8 cellular contexts compared by ENCODE assay signal in the genomic region with DNA sequence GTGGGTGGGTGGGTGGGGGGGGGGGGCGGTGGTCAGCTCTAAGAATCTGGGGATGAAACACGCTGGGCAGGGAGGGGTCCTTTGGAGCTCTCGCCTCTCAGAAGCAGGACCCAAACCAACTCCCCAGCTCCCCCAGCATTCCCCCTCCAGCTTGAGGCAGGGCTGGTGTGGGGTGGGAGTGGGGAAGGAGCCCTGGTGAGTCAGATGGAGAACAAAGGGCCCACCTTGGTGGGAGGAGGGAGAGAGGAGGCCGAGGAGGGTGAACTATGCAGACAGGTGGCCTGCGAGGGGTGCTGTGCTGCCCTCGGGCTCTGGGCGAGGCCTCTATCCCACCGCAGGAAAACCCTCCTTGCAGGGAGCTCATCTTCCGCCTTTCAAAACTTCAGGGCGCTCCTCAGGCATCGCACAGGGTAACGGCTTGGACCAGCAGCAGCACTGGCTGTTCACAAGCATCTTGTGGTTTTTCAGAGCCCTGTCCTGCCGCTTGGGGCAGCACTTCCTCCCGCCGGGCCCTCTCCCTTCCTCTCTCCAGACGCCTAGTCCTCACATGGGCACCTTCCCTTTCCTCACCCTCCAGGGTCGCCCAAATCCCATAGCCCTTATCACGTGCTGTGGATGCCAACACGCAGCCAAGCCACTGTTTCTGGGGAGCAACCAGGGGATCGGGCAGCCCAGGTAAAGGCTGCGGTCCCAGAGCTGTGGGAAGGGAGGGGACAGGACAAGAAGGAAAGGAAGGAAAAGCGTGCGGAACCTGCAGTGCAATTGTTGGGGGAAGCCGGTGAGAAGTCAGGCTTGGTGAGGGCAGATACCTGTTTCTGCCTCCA. TPM values are rescaled to one million over a fixed set of nuclear protein-coding genes. Genes with fewer than 3 reads are reported as not detected.
A peak's percentile ranks its signal among the peaks of the same experiment; 100 is the strongest.
DNase-seq lines count a peak whose midpoint lies in the region; ATAC-seq and TF ChIP-seq lines count a peak whose summit lies in the region.

No MANE protein-coding gene starts in this region.

- H3K4me3 ChIP-seq in left lung, result peak overlapping the region; percentile 45 to 55

- intact Hi-C loops in left lung (cut with DNase I), result no loop called here

- TF ChIP-seq CTCF in left lung (IDR thresholded peaks at IDR 0.05), result peak; percentile 76 to 79

- peaks cover 3 to 20% of the 10 kb centered on the region in 2 donors for H3K4me1 ChIP-seq in left lung

- H3K27ac ChIP-seq in left lung, result peak overlapping the region in 1 of 2 donors; percentile 71

- H3K36me3 ChIP-seq in left lung, result no peaks in the 10 kb centered on the region

- H3K27me3 ChIP-seq in left lung, result no peaks in the 10 kb centered on the region

- H3K9me3 ChIP-seq in left lung, result no peaks in the 10 kb centered on the region

- ATAC-seq in HG03039 (IDR thresholded peaks at IDR 0.05; ENCODE audit: unreplicated experiment), result peak; percentile 66
- ATAC-seq in activated CD4-positive, CD25-positive, alpha-beta regulatory T cell treated with anti-CD3 and anti-CD28 coated beads, Interleukin-2, amount 50 U/mL, for 24 hours, result peak; percentile 44 to 61
- peak; percentile 81 for ATAC-seq in left lung

- DNase-seq in activated gamma-delta T cell treated with Interleukin-2 at 50 U/mL for 16 hours, result peak; percentile 36
- DNase-seq in activated gamma-delta T cell (lab: John Stamatoyannopoulos, UW), result no peak
- peak; percentile 7 for DNase-seq in NCI-H2196 (lab: John Stamatoyannopoulos, UW; ENCODE audit: unreplicated experiment)
- peak; percentile 55 for DNase-seq in dedifferentiated amniotic fluid mesenchymal stem cell (ENCODE audit: extremely low spot score)
- DNase-seq in left lung, result peak; percentile 76 to 91
- DNase-seq in stimulated activated CD4-positive, alpha-beta T cell treated with anti-CD3 and anti-CD28 coated beads, Interleukin-2, amount 100 ng/mL, for 48 hours, result peak; percentile 43 to 49

RNA-seq across cellular contexts. Expression of a gene that starts 34.0 kb away (rescaled TPM):
- 10 to 100 TPM; 20.1 to 33.9 TPM for total RNA-seq in left lung

RNA-seq across cellular contexts. Expression of a gene that starts 58.7 kb away (rescaled TPM):
- 10 to 100 TPM; 19.4 to 20.1 TPM for total RNA-seq in left lung
